29 cellular contexts compared by ENCODE assay signal in the genomic region with DNA sequence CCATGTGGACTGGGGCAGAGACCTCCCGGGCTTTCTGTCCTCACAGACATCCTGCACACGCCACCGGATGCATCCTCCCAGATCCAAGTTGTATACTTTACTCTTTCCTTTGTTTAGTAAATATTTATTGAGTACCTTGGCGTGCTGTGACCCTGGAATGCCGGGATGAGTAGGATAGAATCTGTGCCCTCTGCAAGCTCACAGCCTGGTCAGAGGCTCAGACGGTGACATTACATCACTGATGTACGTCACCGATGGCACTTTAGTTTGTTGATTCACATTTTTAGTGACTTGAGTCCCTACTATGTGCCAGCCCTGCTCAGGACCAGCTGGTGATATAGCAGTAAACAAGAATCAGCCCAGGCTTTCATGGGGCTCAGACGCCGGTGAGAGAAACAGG. TPM values are rescaled to one million over a fixed set of nuclear protein-coding genes. Genes with fewer than 3 reads are reported as not detected.
"Had no signal": no experiment of that assay in that cellular context is flagged by ENCODE, and none has a peak within 500 bp of the region (broad histone marks: within the 10 kb centered on the region; RNA-seq: fewer than 3 reads in every experiment).

No MANE protein-coding gene starts in this region.

- H3K4me1 ChIP-seq: breast epithelium, SJCRH30 had no signal

- H3K4me3 Mint-ChIP-seq: activated naive CD4-positive, alpha-beta T cell treated with anti-CD3 and anti-CD28 coated beads, Interleukin-2, amount 10 ng/mL, durations not matched to agents 7 days and 5 days; activated naive CD8-positive, alpha-beta T cell treated with anti-CD3 and anti-CD28 coated beads for 36 hours; activated T-cell treated with anti-CD3 and anti-CD28 coated beads, Interleukin-2, amount 50 U/mL, for 72 hours; T-helper 1 cell treated with Interleukin-12 subunit alpha and Interleukin-12 subunit beta and Interleukin-4 antibody, amounts not matched to agents 30 μg/mL and 1 μg/mL, for 36 hours had no signal

- H3K9me3 Mint-ChIP-seq: activated naive CD4-positive, alpha-beta T cell treated with anti-CD3 and anti-CD28 coated beads, Interleukin-2, amount 10 ng/mL, durations not matched to agents 7 days and 5 days; activated naive CD8-positive, alpha-beta T cell treated with anti-CD3 and anti-CD28 coated beads for 36 hours; activated T-cell treated with anti-CD3 and anti-CD28 coated beads, Interleukin-2, amount 50 U/mL, for 72 hours; activated T-helper 2 cell treated with anti-CD3 and anti-CD28 coated beads, Interferon-gamma antibody, Interleukin-2, Interleukin-4, amounts not matched to agents 10 μg/mL and 5 μg/mL and 100 μg/mL, durations not matched to agents 14 hours and 24 hours and 36 hours; T-helper 1 cell treated with Interleukin-12 subunit alpha and Interleukin-12 subunit beta and Interleukin-4 antibody, amounts not matched to agents 30 μg/mL and 1 μg/mL, for 36 hours had no signal

- H3K36me3 Mint-ChIP-seq: activated naive CD4-positive, alpha-beta T cell treated with anti-CD3 and anti-CD28 coated beads, Interleukin-2, amount 10 ng/mL, durations not matched to agents 7 days and 5 days; activated naive CD8-positive, alpha-beta T cell treated with anti-CD3 and anti-CD28 coated beads for 36 hours had no signal

- DNase-seq: activated CD4-positive, alpha-beta T cell treated with anti-CD3 and anti-CD28 coated beads for 4 hours; activated CD4-positive, alpha-beta T cell treated with anti-CD3 and anti-CD28 coated beads, Interleukin-2, amount 50 U/mL, for 48 hours; activated CD8-positive, alpha-beta memory T cell treated with anti-CD3 and anti-CD28 coated beads for 24 hours; activated gamma-delta T cell treated with Interleukin-2 at 50 U/mL for 16 hours; activated naive CD4-positive, alpha-beta T cell treated with anti-CD3 and anti-CD28 coated beads, Interleukin-2, amount 10 ng/mL, durations not matched to agents 7 days and 5 days; activated naive CD8-positive, alpha-beta T cell treated with anti-CD3 and anti-CD28 coated beads for 36 hours; activated T-cell treated with anti-CD3 and anti-CD28 coated beads, Interleukin-2, amount 50 U/mL, for 72 hours; caudate nucleus; KG1; NCI-H1092 treated with DMSO at 0.1 percent for 48 hours; NCI-H1417 treated with DMSO at 0.1 percent for 48 hours; NCI-H1694; NCI-H2029; NCI-H2107; NCI-H2171 treated with DMSO at 0.1 percent for 48 hours; NCI-H226; NCI-H510A; NCI-H69; NK-92 treated with Interleukin-12 subunit alpha and Interleukin-12 subunit beta, amount 100 ng/mL, for 24 hours; OCI-M1; Right ventricle myocardium superior; SJCRH30 had no signal

- H3K27me3 ChIP-seq: breast epithelium, SJCRH30 had no signal

- H3K36me3 ChIP-seq: SJCRH30 had no signal

- H3K9me3 ChIP-seq: breast epithelium, SJCRH30 had no signal

- H3K4me3 ChIP-seq: breast epithelium, SJCRH30 had no signal

- H3K27ac Mint-ChIP-seq: activated naive CD4-positive, alpha-beta T cell treated with anti-CD3 and anti-CD28 coated beads, Interleukin-2, amount 10 ng/mL, durations not matched to agents 7 days and 5 days; activated naive CD8-positive, alpha-beta T cell treated with anti-CD3 and anti-CD28 coated beads for 36 hours; activated T-cell treated with anti-CD3 and anti-CD28 coated beads, Interleukin-2, amount 50 U/mL, for 72 hours; activated T-helper 2 cell treated with anti-CD3 and anti-CD28 coated beads, Interferon-gamma antibody, Interleukin-2, Interleukin-4, amounts not matched to agents 10 μg/mL and 5 μg/mL and 100 μg/mL, durations not matched to agents 14 hours and 24 hours and 36 hours; T-helper 1 cell treated with Interleukin-12 subunit alpha and Interleukin-12 subunit beta and Interleukin-4 antibody, amounts not matched to agents 30 μg/mL and 1 μg/mL, for 36 hours had no signal

- H3K4me1 Mint-ChIP-seq: activated naive CD4-positive, alpha-beta T cell treated with anti-CD3 and anti-CD28 coated beads, Interleukin-2, amount 10 ng/mL, durations not matched to agents 7 days and 5 days; activated naive CD8-positive, alpha-beta T cell treated with anti-CD3 and anti-CD28 coated beads for 36 hours had no signal

- H3K27ac ChIP-seq: breast epithelium, RWPE1, SJCRH30 had no signal

- ATAC-seq: activated CD4-positive, CD25-positive, alpha-beta regulatory T cell treated with anti-CD3 and anti-CD28 coated beads, Interleukin-2, amount 50 U/mL, for 24 hours; activated T-cell treated with anti-CD3 and anti-CD28 coated beads, Interleukin-2, amount 50 U/mL, for 72 hours; Panc1; SK-N-SH treated with all-trans-retinoic acid at 6 μM for 48 hours had no signal

RNA-seq across cellular contexts. Expression of a gene that starts 32.9 kb away (rescaled TPM):
- total RNA-seq: activated T-helper 2 cell treated with anti-CD3 and anti-CD28 coated beads, Interferon-gamma antibody, Interleukin-2, Interleukin-4, amounts not matched to agents 10 μg/mL and 5 μg/mL and 100 μg/mL, durations not matched to agents 14 hours and 24 hours and 36 hours had no signal
